Comparison of ENCODE assay signal across 8 cellular contexts in genomic region chr17:76738468-76738850, GRCh38. TPM values are rescaled to one million over a fixed set of nuclear protein-coding genes. Genes with fewer than 3 reads are reported as not detected.
DNase-seq lines count a peak whose midpoint lies in the region; ATAC-seq and TF ChIP-seq lines count a peak whose summit lies in the region.

No MANE protein-coding gene starts in this region.

- peak overlapping the region; percentile 75 for H3K4me2 ChIP-seq in MM.1S (ENCODE audit: low read depth, low read length)

- POLR2A ChIA-PET in CD4-positive, alpha-beta memory T cell (lab: Charles Lee; ENCODE audit: partially characterized antibody) = interaction anchor here (0.6 to 8.0 kb wide), 13 partner anchors 8 to 673 kb away, joined by 3 to 283 read pairs (median 13); partner anchors contain the start of genes JMJD6, METTL23 and MXRA7

- H4K20me1 ChIP-seq in MM.1S (ENCODE audit: insufficient read depth, low read length) = peaks cover 27% of the 10 kb centered on the region

- intact Hi-C loops in CD4-positive, alpha-beta memory T cell (cut with micrococcal nuclease) = loop anchor here (5.0 kb wide), 2 partner anchors 404 to 1219 kb away; partner anchors contain the start of genes SEC14L1 and TNRC6C
- intact Hi-C loops in dendritic cell treated with granulocyte-macrophage colony-stimulating factor and Interleukin-4, amounts not matched to agents 40 ng/mL and 50 ng/mL, for 4 days (cut with micrococcal nuclease) = no loop called here

- peak overlapping the region; percentile 98 to 100 (median 99) for H3K27ac Mint-ChIP-seq in CD4-positive, alpha-beta memory T cell
- peak overlapping the region; percentile 96 for H3K27ac Mint-ChIP-seq in dendritic cell treated with granulocyte-macrophage colony-stimulating factor and Interleukin-4, amounts not matched to agents 40 ng/mL and 50 ng/mL, for 4 days
- peak overlapping the region; percentile 100 for H3K27ac Mint-ChIP-seq in nephron progenitor cell

- H3K9me3 ChIP-seq in CD4-positive, alpha-beta memory T cell (ENCODE audit: control insufficient read depth in 1 of 2, low read length in 2 of 2) = no peaks in the 10 kb centered on the region
- no peaks in the 10 kb centered on the region for H3K9me3 ChIP-seq in MM.1S (replicated peaks; ENCODE audit: insufficient read depth, low read length)

- H3K4me1 Mint-ChIP-seq in CD4-positive, alpha-beta memory T cell = peaks cover 29 to 54% (median 38%) of the 10 kb centered on the region in 4 donors
- peaks cover 29% of the 10 kb centered on the region for H3K4me1 Mint-ChIP-seq in dendritic cell treated with granulocyte-macrophage colony-stimulating factor and Interleukin-4, amounts not matched to agents 40 ng/mL and 50 ng/mL, for 4 days (ENCODE audit: low read depth)
- H3K4me1 Mint-ChIP-seq in nephron progenitor cell = peaks cover 60% of the 10 kb centered on the region

- no peaks in the 10 kb centered on the region for H3K27me3 Mint-ChIP-seq in CD4-positive, alpha-beta memory T cell
- no peaks in the 10 kb centered on the region for H3K27me3 Mint-ChIP-seq in dendritic cell treated with granulocyte-macrophage colony-stimulating factor and Interleukin-4, amounts not matched to agents 40 ng/mL and 50 ng/mL, for 4 days
- peaks cover 3% of the 10 kb centered on the region for H3K27me3 Mint-ChIP-seq in nephron progenitor cell (ENCODE audit: low read depth, poor library complexity)

- no peak for ATAC-seq in HG02678 (IDR thresholded peaks at IDR 0.05; ENCODE audit: unreplicated experiment)

- DNase-seq in CD4-positive, alpha-beta memory T cell = no peak
- DNase-seq in MM.1S = no peak
- no peak for DNase-seq in nephron progenitor cell
- no peak for DNase-seq in D341Med (ENCODE audit: low spot score)
- DNase-seq in HK-2 (ENCODE audit: unreplicated experiment) = no peak
- no peak for DNase-seq in SHP77 treated with DMSO at 0.1 percent for 48 hours (lab: John Stamatoyannopoulos, UW)

- H3K9me3 Mint-ChIP-seq in CD4-positive, alpha-beta memory T cell = peaks cover 0 to 8% (median 0%) of the 10 kb centered on the region in 8 donors
- H3K9me3 Mint-ChIP-seq in dendritic cell treated with granulocyte-macrophage colony-stimulating factor and Interleukin-4, amounts not matched to agents 40 ng/mL and 50 ng/mL, for 4 days = no peaks in the 10 kb centered on the region
- H3K9me3 Mint-ChIP-seq in nephron progenitor cell = no peaks in the 10 kb centered on the region

- peaks cover 46 to 58% of the 10 kb centered on the region in 2 donors for H3K36me3 Mint-ChIP-seq in CD4-positive, alpha-beta memory T cell
- H3K36me3 Mint-ChIP-seq in dendritic cell treated with granulocyte-macrophage colony-stimulating factor and Interleukin-4, amounts not matched to agents 40 ng/mL and 50 ng/mL, for 4 days (ENCODE audit: low read depth) = peaks cover 75% of the 10 kb centered on the region
- H3K36me3 Mint-ChIP-seq in nephron progenitor cell (ENCODE audit: low read depth) = peaks cover 49% of the 10 kb centered on the region

- H3K27me3 ChIP-seq in CD4-positive, alpha-beta memory T cell (ENCODE audit: insufficient read depth, low read length) = no peaks in the 10 kb centered on the region
- H3K27me3 ChIP-seq in MM.1S (replicated peaks; ENCODE audit: insufficient read depth, low read length) = no peaks in the 10 kb centered on the region

- peaks cover 45% of the 10 kb centered on the region for H3K4me1 ChIP-seq in CD4-positive, alpha-beta memory T cell (ENCODE audit: insufficient read depth, low read length)
- peaks cover 19% of the 10 kb centered on the region for H3K4me1 ChIP-seq in MM.1S (ENCODE audit: low read length)

- H3K36me3 ChIP-seq in CD4-positive, alpha-beta memory T cell (ENCODE audit: insufficient read depth, low read length) = peaks cover 27% of the 10 kb centered on the region
- peaks cover 28% of the 10 kb centered on the region for H3K36me3 ChIP-seq in MM.1S (replicated peaks; ENCODE audit: insufficient read depth, low read length)

- H3K9me2 ChIP-seq in MM.1S (replicated peaks; ENCODE audit: insufficient read depth, low read length) = no peaks in the 10 kb centered on the region

- peak overlapping the region; percentile 92 to 97 (median 96) for H3K4me3 Mint-ChIP-seq in CD4-positive, alpha-beta memory T cell
- H3K4me3 Mint-ChIP-seq in dendritic cell treated with granulocyte-macrophage colony-stimulating factor and Interleukin-4, amounts not matched to agents 40 ng/mL and 50 ng/mL, for 4 days = peak overlapping the region; percentile 92
- peak overlapping the region; percentile 99 for H3K4me3 Mint-ChIP-seq in nephron progenitor cell

- H3K79me2 ChIP-seq in MM.1S (ENCODE audit: low read length) = peaks cover 55% of the 10 kb centered on the region

- H3K4me3 ChIP-seq in CD4-positive, alpha-beta memory T cell (ENCODE audit: low read length in 2 of 2) = peak overlapping the region; percentile 76 to 93
- peak overlapping the region; percentile 78 for H3K4me3 ChIP-seq in MM.1S (ENCODE audit: low read length)

- peak overlapping the region; percentile 26; the same call in 1 of the 2 replicates for H2AFZ ChIP-seq in MM.1S (ENCODE audit: low read length)

- TF ChIP-seq CTCF in MM.1S (IDR thresholded peaks at IDR 0.05; ENCODE audit: low read length) (no peak), nephron progenitor cell (IDR thresholded peaks at IDR 0.05) (no peak)

- peak overlapping the region; percentile 95 for H3K27ac ChIP-seq in CD4-positive, alpha-beta memory T cell (ENCODE audit: low read depth, low read length)
- peak overlapping the region; percentile 92; the same call in 1 of the 2 replicates for H3K27ac ChIP-seq in MM.1S (ENCODE audit: low read length)

- H3F3A ChIP-seq in MM.1S (ENCODE audit: insufficient read depth, low read length) = peaks cover 33% of the 10 kb centered on the region

- peak overlapping the region; percentile 94 for H3K9ac ChIP-seq in MM.1S (ENCODE audit: low read length)

- CTCF ChIA-PET in CD4-positive, alpha-beta memory T cell (lab: Charles Lee; ENCODE audit: partially characterized antibody) = interaction anchor here (1.2 to 2.1 kb wide), 3 partner anchors 10 to 215 kb away, joined by 3 to 18 read pairs (median 3); partner anchors contain the start of gene METTL23

RNA-seq across cellular contexts. Expression of gene MFSD11, which starts 0.5 kb away (rescaled TPM):
- total RNA-seq in CD4-positive, alpha-beta memory T cell = 10 to 100 TPM; 32.7 to 37.8 TPM
- polyA plus RNA-seq in CD4-positive, alpha-beta memory T cell = 10 to 100 TPM; 23.1 to 34.7 TPM

RNA-seq across cellular contexts. Expression of gene SRSF2, which starts 1.3 kb away (rescaled TPM):
- 100 to 1,000 TPM; 327 to 330 TPM for total RNA-seq in CD4-positive, alpha-beta memory T cell
- polyA plus RNA-seq in CD4-positive, alpha-beta memory T cell = 100 to 1,000 TPM in 1 of 2 donors, 10 to 100 TPM in 1; 67.6 to 111 TPM

RNA-seq across cellular contexts. Expression of gene METTL23, which starts 11.8 kb away (rescaled TPM):
- total RNA-seq in CD4-positive, alpha-beta memory T cell = 10 to 100 TPM; 75.5 to 81.4 TPM
- polyA plus RNA-seq in CD4-positive, alpha-beta memory T cell = 100 to 1,000 TPM; 134 to 156 TPM

RNA-seq across cellular contexts. Expression of gene JMJD6, which starts 12.1 kb away (rescaled TPM):
- 10 to 100 TPM; 59.4 to 62.1 TPM for total RNA-seq in CD4-positive, alpha-beta memory T cell
- polyA plus RNA-seq in CD4-positive, alpha-beta memory T cell = 10 to 100 TPM; 22.1 to 40.7 TPM

RNA-seq across cellular contexts. Expression of gene MXRA7, which starts 27.7 kb away (rescaled TPM):
- total RNA-seq in CD4-positive, alpha-beta memory T cell = 1 to 10 TPM; 6.3 to 9.2 TPM
- 10 to 100 TPM in 1 of 2 donors, 1 to 10 TPM in 1; 5.3 to 15.0 TPM for polyA plus RNA-seq in CD4-positive, alpha-beta memory T cell
